Comparison of ENCODE assay signal across 32 cellular contexts in the genomic region with DNA sequence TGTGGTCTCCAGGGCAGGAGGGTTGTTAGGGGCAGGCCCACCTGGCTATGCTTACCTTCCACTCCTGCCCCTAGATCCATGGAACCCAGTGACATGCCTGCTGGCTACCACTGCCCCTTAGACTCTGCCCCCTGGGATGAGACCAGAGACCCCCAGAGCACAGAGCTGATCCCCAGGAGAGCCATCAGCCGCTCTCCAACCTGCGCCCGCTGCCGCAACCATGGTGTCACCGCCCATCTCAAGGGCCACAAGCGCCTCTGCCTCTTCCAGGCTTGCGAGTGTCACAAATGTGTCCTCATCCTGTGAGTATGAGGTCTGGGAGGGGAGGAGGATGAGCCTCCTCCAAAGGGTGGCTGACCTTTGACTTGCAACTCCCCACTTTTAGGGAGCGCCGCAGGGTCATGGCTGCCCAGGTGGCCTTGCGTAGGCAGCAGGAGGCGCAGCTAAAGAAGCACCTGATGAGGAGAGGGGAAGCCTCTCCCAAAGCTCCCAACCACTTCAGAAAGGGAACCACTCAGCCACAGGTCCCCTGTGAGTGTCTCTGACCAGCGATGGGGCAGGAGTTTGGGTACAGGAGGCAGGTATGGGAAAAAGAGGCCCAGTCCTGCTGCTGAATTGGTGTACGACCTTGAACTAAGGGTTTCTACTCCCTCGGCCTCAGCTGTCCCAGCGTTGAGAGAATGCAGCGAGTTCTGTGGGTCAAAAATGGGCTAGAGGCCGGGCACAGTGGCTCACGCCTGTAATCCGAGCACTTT. TPM values are rescaled to one million over a fixed set of nuclear protein-coding genes. Genes with fewer than 3 reads are reported as not detected.
"Had no signal": no experiment of that assay in that cellular context is flagged by ENCODE, and none has a peak within 500 bp of the region (broad histone marks: within the 10 kb centered on the region; RNA-seq: fewer than 3 reads in every experiment).

No MANE protein-coding gene starts in this region.

- H3K4me3 ChIP-seq: colonic mucosa, gastrocnemius medialis, hepatocyte, left lung, psoas muscle, sigmoid colon, suprapubic skin, transverse colon had no signal

- H3K4me1 ChIP-seq: colonic mucosa, gastrocnemius medialis, left lung, psoas muscle, sigmoid colon, suprapubic skin, transverse colon had no signal

- H3K4me3 Mint-ChIP-seq: dendritic cell treated with granulocyte-macrophage colony-stimulating factor and Interleukin-4, amounts not matched to agents 40 ng/mL and 50 ng/mL, for 4 days; endodermal cell; natural killer cell; stimulated activated naive CD8-positive, alpha-beta T cell treated with anti-CD3 and anti-CD28 coated beads, Interleukin-15, amount 100 ng/mL, for 72 hours had no signal

- H3K9me3 ChIP-seq: colonic mucosa, gastrocnemius medialis, left lung, neutrophil, psoas muscle, suprapubic skin, transverse colon had no signal

- DNase-seq: colonic mucosa; effector CD8-positive, alpha-beta T cell; endodermal cell; foreskin fibroblast; gastrocnemius medialis; head of caudate nucleus; left cardiac atrium; left lung; natural killer cell; psoas muscle; right cardiac atrium; sigmoid colon; stimulated activated CD4-positive, alpha-beta T cell treated with anti-CD3 and anti-CD28 coated beads, Interleukin-15, amount 100 ng/mL, for 24 hours; stimulated activated CD4-positive, alpha-beta T cell treated with anti-CD3 and anti-CD28 coated beads, Interleukin-2, amount 100 ng/mL, for 48 hours; stimulated activated naive CD4-positive, alpha-beta T cell; stimulated activated naive CD8-positive, alpha-beta T cell treated with anti-CD3 and anti-CD28 coated beads, Interleukin-15, amount 100 ng/mL, for 72 hours; transverse colon had no signal

- H3K27me3 ChIP-seq: colonic mucosa, sigmoid colon had no signal

- H3K36me3 ChIP-seq: colonic mucosa, gastrocnemius medialis, left lung, neutrophil, sigmoid colon, suprapubic skin, transverse colon had no signal

- H3K27ac ChIP-seq: colonic mucosa, epithelial cell of prostate, gastrocnemius medialis, hepatocyte, left lung, neutrophil, psoas muscle, sigmoid colon, suprapubic skin, transverse colon had no signal

- H3K36me3 Mint-ChIP-seq: natural killer cell had no signal

- H3K27ac Mint-ChIP-seq: dendritic cell treated with granulocyte-macrophage colony-stimulating factor and Interleukin-4, amounts not matched to agents 40 ng/mL and 50 ng/mL, for 4 days; endodermal cell; natural killer cell had no signal

- H3K9me3 Mint-ChIP-seq: stimulated activated naive CD8-positive, alpha-beta T cell treated with anti-CD3 and anti-CD28 coated beads, Interleukin-15, amount 100 ng/mL, for 72 hours had no signal

- ATAC-seq: esophagus mucosa; gastrocnemius medialis; left cardiac atrium; left lung; natural killer cell; psoas muscle; right cardiac atrium; stimulated activated naive CD8-positive, alpha-beta T cell treated with anti-CD3 and anti-CD28 coated beads, Interleukin-15, amount 100 ng/mL, for 72 hours had no signal

- H3K4me1 Mint-ChIP-seq: natural killer cell; stimulated activated naive CD8-positive, alpha-beta T cell treated with anti-CD3 and anti-CD28 coated beads, Interleukin-15, amount 100 ng/mL, for 72 hours had no signal

RNA-seq across cellular contexts. Expression of gene DMRTC2, which starts 2.7 kb away (rescaled TPM):
- total RNA-seq: cerebellum, colonic mucosa, endodermal cell, esophagus mucosa, gastrocnemius medialis, glomerular endothelial cell, hepatocyte, kidney epithelial cell, left cardiac atrium, left lung, lower leg skin, mononuclear cell, natural killer cell, osteoblast, psoas muscle, renal cortical epithelial cell, right cardiac atrium, sigmoid colon, skeletal muscle tissue, suprapubic skin, transverse colon, ureter had no signal

RNA-seq across cellular contexts. Expression of gene LYPD4, which starts 3.0 kb away (rescaled TPM):
- total RNA-seq: cerebellum, colonic mucosa, endodermal cell, esophagus mucosa, gastrocnemius medialis, glomerular endothelial cell, hepatocyte, kidney epithelial cell, left cardiac atrium, left lung, lower leg skin, mononuclear cell, natural killer cell, osteoblast, psoas muscle, renal cortical epithelial cell, right cardiac atrium, sigmoid colon, skeletal muscle tissue, suprapubic skin, transverse colon, ureter had no signal

RNA-seq across cellular contexts. Expression of gene CD79A, which starts 29.6 kb away (rescaled TPM):
- total RNA-seq: cerebellum, endodermal cell, kidney epithelial cell, sigmoid colon had no signal
